Comparison of ENCODE assay signal across 2 cellular contexts in the genomic region with DNA sequence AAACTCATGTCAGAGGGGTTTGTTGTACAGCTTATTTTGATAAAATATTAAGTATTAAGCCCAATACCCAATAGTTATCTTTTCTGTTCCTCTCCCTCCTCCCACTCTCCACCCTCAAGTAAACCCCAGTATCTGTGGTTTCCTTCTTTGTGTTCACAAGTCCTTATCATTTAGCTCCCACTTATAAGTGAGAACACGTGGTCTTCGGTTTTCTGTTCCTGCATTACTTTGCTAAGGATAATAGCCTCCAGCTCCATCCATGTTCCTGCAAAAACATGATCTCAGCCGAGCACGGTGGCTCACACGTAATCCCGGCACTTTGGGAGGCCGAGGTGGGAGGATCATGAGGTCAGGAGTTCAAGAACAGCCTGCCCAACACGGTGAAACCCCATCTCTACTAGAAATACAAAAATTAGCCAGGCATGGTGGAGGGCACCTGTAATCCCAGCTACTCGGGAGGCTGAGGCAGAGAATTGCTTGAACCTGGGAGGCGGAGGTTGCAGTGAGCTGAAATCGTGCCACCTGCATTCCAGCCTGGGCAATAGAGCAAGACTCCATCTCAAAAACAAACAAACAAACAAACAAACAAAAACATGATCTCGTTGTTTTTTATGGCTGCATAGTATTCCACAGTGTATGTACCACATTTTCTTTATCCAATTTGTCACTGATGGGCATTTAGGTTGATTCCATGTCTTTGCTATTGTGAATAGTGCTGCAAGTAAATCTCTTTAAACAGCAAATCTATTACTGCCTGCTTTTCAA.
TF ChIP-seq lines count a peak whose summit lies in the region.

No MANE protein-coding gene starts in this region.

TF ChIP-seq in A549, 52 proteins besides CTCF, POLR2A, EP300 and RAD21:
- TF ChIP-seq KDM1A (IDR thresholded peaks at IDR 0.05; ENCODE audit: low read depth), result peak; percentile 79; the same call in 1 of the 2 replicates

TF ChIP-seq in HepG2, 621 proteins besides CTCF, POLR2A, EP300 and RAD21:
- 0 out of 2 replicates have a peak, but pooled peaks have one; percentile 23 for TF ChIP-seq ZNF414 (CRISPR knock-in tag; IDR thresholded peaks at IDR 0.05)
